ENCODE assay signal across 1 cellular context in the genomic region with DNA sequence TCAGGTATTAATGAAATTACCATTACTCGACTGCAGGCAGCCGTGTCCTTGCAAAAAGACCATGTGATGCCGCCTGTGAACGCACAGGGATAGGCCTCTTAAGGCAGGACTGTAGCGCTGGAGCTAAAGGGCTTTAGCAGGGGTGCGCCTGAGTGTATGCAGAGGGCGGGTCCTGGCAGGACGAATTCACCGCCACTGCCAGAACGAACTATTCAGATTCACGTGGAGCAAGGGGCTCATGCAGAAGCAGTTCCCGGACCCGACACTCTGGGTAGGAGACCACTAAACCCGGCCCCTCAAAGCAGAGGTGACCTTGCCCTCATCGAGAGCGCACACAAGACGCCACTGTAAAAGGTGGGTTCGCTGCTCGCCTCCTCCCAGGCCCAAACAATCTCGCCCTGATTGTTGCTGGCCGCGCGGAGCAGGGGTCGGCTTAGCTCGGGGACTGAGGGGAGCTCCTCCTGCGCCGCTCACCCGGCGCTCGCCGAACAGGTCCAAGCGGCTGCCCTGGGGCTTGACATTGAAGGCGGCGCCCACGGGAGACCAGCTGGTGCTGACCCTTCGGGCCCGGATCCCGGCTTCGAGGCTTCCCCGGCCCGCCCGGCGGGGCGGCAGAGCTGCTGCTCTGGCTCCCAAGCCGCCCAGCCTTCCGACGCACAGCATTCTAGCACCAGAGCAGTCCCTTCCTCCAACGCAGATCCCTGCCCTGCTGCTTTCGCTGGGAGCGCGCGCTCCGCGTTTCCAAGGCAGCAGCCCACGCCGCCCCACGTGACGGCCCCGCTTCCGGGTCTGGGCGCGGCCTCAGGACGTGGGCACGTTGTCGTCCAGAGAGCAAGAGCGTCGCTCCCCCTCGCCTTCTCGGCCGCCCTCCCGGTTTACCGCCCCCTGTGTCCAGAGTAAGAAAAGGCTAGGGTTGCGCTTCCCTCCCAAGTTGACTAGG.
TF ChIP-seq lines count a peak whose summit lies in the region.

Gene MIPEP, minus strand, starts transcription at position 743 of the 940 bp plus-strand sequence. Its CDS starts 80 bp downstream, at position 663.

TF ChIP-seq in H1, 55 proteins besides CTCF, POLR2A, EP300 and RAD21 (continued from another document):
- TF ChIP-seq SP2 (IDR thresholded peaks at IDR 0.05; ENCODE audit: low read length) (peak; percentile 44; the same call in 1 of the 2 replicates), EZH2 (IDR thresholded peaks at IDR 0.05; ENCODE audit: low read depth, low read length, severe bottlenecking) (no peak)
